18 cellular contexts compared by ENCODE assay signal in genomic region chr4:94671113-94671512, GRCh38.
DNase-seq lines count a peak whose midpoint lies in the region; ATAC-seq and TF ChIP-seq lines count a peak whose summit lies in the region.
"Had no signal": no experiment of that assay in that cellular context is flagged by ENCODE, and none has a peak within 500 bp of the region (broad histone marks: within the 10 kb centered on the region; RNA-seq: fewer than 3 reads in every experiment).

No MANE protein-coding gene starts in this region.

- H3K36me3 ChIP-seq in IMR-90 (ENCODE audit: control insufficient read depth, insufficient read depth, low read length) (no peaks in the 10 kb centered on the region), mesenchymal stem cell (ENCODE audit: control insufficient read depth in 1 of 2, insufficient read depth in 2 of 2, low read depth in 1 of 2, low read length in 2 of 2) (peaks cover 3 to 26% of the 10 kb centered on the region in 2 experiments)
- H3K36me3 ChIP-seq: BE2C had no signal

- no peak overlapping the region for H3K9ac ChIP-seq in IMR-90 (ENCODE audit: low read depth, low read length)
- no peak overlapping the region for H3K9ac ChIP-seq in mesenchymal stem cell (ENCODE audit: low read length)

- POLR2A ChIA-PET in IMR-90 (lab: Charles Lee; ENCODE audit: unreplicated experiment) = no interaction called here

- intact Hi-C loops in left cardiac atrium (cut with DNase I) = no loop called here
- intact Hi-C loops in left ventricle myocardium superior (cut with micrococcal nuclease) = no loop called here
- intact Hi-C loops in IMR-90 (cut with micrococcal nuclease) = no loop called here

- no peak overlapping the region for H2BK120ac ChIP-seq in IMR-90 (ENCODE audit: low read depth, low read length)
- H2BK120ac ChIP-seq in mesenchymal stem cell (ENCODE audit: low read depth, low read length) = no peak overlapping the region

- H4K91ac ChIP-seq in IMR-90 (ENCODE audit: insufficient read depth, low read depth, low read length) (no peak overlapping the region), mesenchymal stem cell (ENCODE audit: low read length) (no peak overlapping the region)

- H2AK5ac ChIP-seq in IMR-90 (ENCODE audit: low read depth, low read length) = no peak overlapping the region
- H2AK5ac ChIP-seq in mesenchymal stem cell (ENCODE audit: low read length, severe bottlenecking) = no peak overlapping the region

- H2BK15ac ChIP-seq in IMR-90 (ENCODE audit: low read depth, low read length) = no peak overlapping the region
- H2BK15ac ChIP-seq in mesenchymal stem cell (ENCODE audit: low read depth, poor library complexity, severe bottlenecking) = no peak overlapping the region

- no peak for TF ChIP-seq CTCF in IMR-90 (conservative IDR thresholded peaks at IDR 0.05; ENCODE audit: low read depth, low read length)

- H3K4me3 ChIP-seq in IMR-90 (ENCODE audit: insufficient read depth, low read depth, low read length) = no peak overlapping the region
- no peak overlapping the region for H3K4me3 ChIP-seq in mesenchymal stem cell (ENCODE audit: insufficient read depth in 1 of 2, low read depth in 1 of 2, low read length in 2 of 2)

- H3K18ac ChIP-seq in IMR-90 (ENCODE audit: low read depth, low read length) (no peak overlapping the region), mesenchymal stem cell (ENCODE audit: low read depth in 1 of 2, low read length in 2 of 2) (no peak overlapping the region)

- peaks cover 3% of the 10 kb centered on the region; the same call in 1 of the 2 replicates for H3K9me1 ChIP-seq in IMR-90 (ENCODE audit: insufficient read depth, low read length)

- no peaks in the 10 kb centered on the region for H4K20me1 ChIP-seq in IMR-90 (ENCODE audit: insufficient read depth, low read length)

- CTCF ChIA-PET in IMR-90 (lab: Yijun Ruan, JAX) = no interaction called here

- no peak overlapping the region for H3K4me2 ChIP-seq in IMR-90 (ENCODE audit: low read depth, low read length)
- H3K4me2 ChIP-seq in mesenchymal stem cell (ENCODE audit: low read length, poor library complexity, severe bottlenecking) = no peak overlapping the region

- H2AFZ ChIP-seq in IMR-90 (replicated peaks; ENCODE audit: low read length, poor library complexity) (no peak overlapping the region), mesenchymal stem cell (ENCODE audit: low read depth, low read length) (peak overlapping the region; percentile 37)

- peak overlapping the region; percentile 11 for H2AK9ac ChIP-seq in IMR-90 (replicated peaks; ENCODE audit: low read depth, low read length, poor library complexity)

- DNase-seq in left cardiac atrium (no peak), left ventricle myocardium superior (no peak), IMR-90 (no peak), mesenchymal stem cell (no peak), RKO (ENCODE audit: low spot score) (no peak), T-helper 9 cell (no peak)
- DNase-seq: BE2C, DMS153, DND-41, NCI-H1092, NCI-H1417 treated with DMSO at 0.1 percent for 48 hours, NCI-H1694 treated with DMSO at 0.1 percent for 48 hours, NCI-H2081, NCI-H2227 treated with DMSO at 0.1 percent for 48 hours, NCI-H526 treated with DMSO at 0.1 percent for 48 hours, SHP77 treated with DMSO at 0.1 percent for 48 hours had no signal

- H3K9me3 ChIP-seq in IMR-90 (ENCODE audit: control insufficient read depth, insufficient read depth, low read length) = no peaks in the 10 kb centered on the region
- no peaks in the 10 kb centered on the region for H3K9me3 ChIP-seq in mesenchymal stem cell (ENCODE audit: control insufficient read depth, low read length)
- H3K9me3 ChIP-seq: BE2C had no signal

- H3K4ac ChIP-seq in IMR-90 (ENCODE audit: low read depth, low read length) = no peak overlapping the region
- no peak overlapping the region for H3K4ac ChIP-seq in mesenchymal stem cell (ENCODE audit: low read depth in 1 of 2, low read length in 2 of 2)

- H2BK20ac ChIP-seq in IMR-90 (ENCODE audit: low read depth, low read length) = no peak overlapping the region

- H4K8ac ChIP-seq in IMR-90 (ENCODE audit: low read depth in 2 of 2, low read length in 2 of 2) (no peak overlapping the region), mesenchymal stem cell (ENCODE audit: low read length) (no peak overlapping the region)

- no peaks in the 10 kb centered on the region for H3K4me1 ChIP-seq in IMR-90 (ENCODE audit: control insufficient read depth, insufficient read depth, low read length)
- H3K4me1 ChIP-seq in mesenchymal stem cell (ENCODE audit: control insufficient read depth, insufficient read depth, low read depth, low read length) = no peaks in the 10 kb centered on the region

- H3K79me1 ChIP-seq in IMR-90 (ENCODE audit: low read depth in 1 of 2, low read length in 2 of 2) (peaks cover 0 to 2% of the 10 kb centered on the region in 2 experiments; a peak in 1 of 4 replicates), mesenchymal stem cell (replicated peaks; ENCODE audit: low read length, poor library complexity, severe bottlenecking) (no peaks in the 10 kb centered on the region)

- TF ChIP-seq POLR2A in IMR-90 (IDR thresholded peaks at IDR 0.05; ENCODE audit: low read depth, low read length) = no peak

- no peak overlapping the region for H4K5ac ChIP-seq in IMR-90 (ENCODE audit: low read depth, low read length)

- H2BK12ac ChIP-seq in mesenchymal stem cell (ENCODE audit: low read length in 2 of 2) = no peak overlapping the region

- H2BK5ac ChIP-seq in IMR-90 (ENCODE audit: low read depth, low read length, poor library complexity, severe bottlenecking) = no peak overlapping the region
- no peak overlapping the region for H2BK5ac ChIP-seq in mesenchymal stem cell (ENCODE audit: low read depth, low read length, poor library complexity, severe bottlenecking)

- no TSS peak for BruUV-seq in IMR-90 (replicated peaks; lab: Mats Ljungman, UMichigan)

- TF ChIP-seq RAD21 in IMR-90 (IDR thresholded peaks at IDR 0.05; ENCODE audit: low read length) = no peak

- no peak overlapping the region for H3K23ac ChIP-seq in IMR-90 (ENCODE audit: low read depth, low read length)
- H3K23ac ChIP-seq in mesenchymal stem cell (ENCODE audit: low read length in 2 of 2) = no peak overlapping the region

- H3K27me3 ChIP-seq in IMR-90 (ENCODE audit: control insufficient read depth, insufficient read depth, low read length) (no peaks in the 10 kb centered on the region), mesenchymal stem cell (ENCODE audit: control insufficient read depth in 1 of 2, insufficient read depth in 1 of 2, low read length in 2 of 2) (no peaks in the 10 kb centered on the region)
- H3K27me3 ChIP-seq: BE2C had no signal

- H3K27ac ChIP-seq in IMR-90 (ENCODE audit: insufficient read depth, low read length) (no peak overlapping the region), mesenchymal stem cell (ENCODE audit: low read length, poor library complexity, severe bottlenecking) (no peak overlapping the region)
- H3K27ac ChIP-seq: RWPE1 had no signal

- in situ Hi-C loops in IMR-90 (cut with MboI; ENCODE audit: low sequenced_read_pairs) = no loop called here

- WGBS in IMR-90 (ENCODE audit: extremely low coverage in 2 of 2, insufficient read length in 1 of 2), 2 experiments = 94% methylated on average over 3 of the region's 5 CpGs; no CpG with 5 or more reads in 1 of the 2 experiments
- WGBS in mesenchymal stem cell = 88% methylated on average over 5 of the region's 5 CpGs

- dilution Hi-C loops in IMR-90 (cut with HindIII; ENCODE audit: low sequenced_read_pairs, unreplicated experiment) = no loop called here

- ATAC-seq in left cardiac atrium = peak; percentile 4 to 11
- ATAC-seq in left ventricle myocardium superior = no peak
- ATAC-seq in IMR-90 (ENCODE audit: low read depth) = no peak
- no peak for ATAC-seq in HG03378 (IDR thresholded peaks at IDR 0.05; ENCODE audit: unreplicated experiment)

- H3K14ac ChIP-seq in IMR-90 (replicated peaks; ENCODE audit: low read depth, low read length) (no peak overlapping the region), mesenchymal stem cell (ENCODE audit: low read length in 2 of 2) (no peak overlapping the region)

- H3K56ac ChIP-seq in IMR-90 (ENCODE audit: extremely low read depth, insufficient read depth, low read length) = no peak overlapping the region

TF ChIP-seq in IMR-90, 13 proteins besides CTCF, POLR2A, EP300 and RAD21:
- TF ChIP-seq FOS (IDR thresholded peaks at IDR 0.05; ENCODE audit: low read depth, low read length) (no peak), RCOR1 (IDR thresholded peaks at IDR 0.05; ENCODE audit: insufficient replicate concordance, low read length) (no peak), RFX5 (IDR thresholded peaks at IDR 0.05; ENCODE audit: low read depth, low read length) (no peak), NFE2L2 (IDR thresholded peaks at IDR 0.05; ENCODE audit: low read depth, low read length) (no peak), BHLHE40 (IDR thresholded peaks at IDR 0.05; ENCODE audit: low read depth, low read length) (no peak), MAZ (IDR thresholded peaks at IDR 0.05; ENCODE audit: borderline replicate concordance, low read depth, low read length) (no peak), MAFK (IDR thresholded peaks at IDR 0.05; ENCODE audit: low read depth, low read length) (no peak), SMC3 (IDR thresholded peaks at IDR 0.05; ENCODE audit: low read depth, low read length) (no peak), MXI1 (IDR thresholded peaks at IDR 0.05; ENCODE audit: borderline replicate concordance, low read depth, low read length) (no peak)
- TF ChIP-seq, protein P1, sequence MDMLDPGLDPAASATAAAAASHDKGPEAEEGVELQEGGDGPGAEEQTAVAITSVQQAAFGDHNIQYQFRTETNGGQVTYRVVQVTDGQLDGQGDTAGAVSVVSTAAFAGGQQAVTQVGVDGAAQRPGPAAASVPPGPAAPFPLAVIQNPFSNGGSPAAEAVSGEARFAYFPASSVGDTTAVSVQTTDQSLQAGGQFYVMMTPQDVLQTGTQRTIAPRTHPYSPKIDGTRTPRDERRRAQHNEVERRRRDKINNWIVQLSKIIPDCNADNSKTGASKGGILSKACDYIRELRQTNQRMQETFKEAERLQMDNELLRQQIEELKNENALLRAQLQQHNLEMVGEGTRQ (IDR thresholded peaks at IDR 0.05; ENCODE audit: low read depth, low read length) = no peak

Comparison
In these comparisons a context has a peak if more than half of its experiments do, and no peak if none do; other contexts are left out.
1. ATAC-seq: peak in left cardiac atrium (2 of 2); none in left ventricle myocardium superior (single experiment), IMR-90 (single experiment) and HG03378 (single experiment).